ENCODE assay signal across 16 cellular contexts in genomic region chr12:62372825-62373224, GRCh38.
"Had no signal": no experiment of that assay in that cellular context is flagged by ENCODE, and none has a peak within 500 bp of the region (broad histone marks: within the 10 kb centered on the region; RNA-seq: fewer than 3 reads in every experiment).

No MANE protein-coding gene starts in this region.

- H3K4me1 ChIP-seq: body of pancreas, SJSA1 had no signal

- H3K27ac ChIP-seq: body of pancreas, gastroesophageal sphincter, hepatocyte, sigmoid colon, SJSA1 had no signal

- H3K36me3 ChIP-seq: sigmoid colon, SJSA1 had no signal

- H3K27me3 ChIP-seq: body of pancreas, gastroesophageal sphincter, hepatocyte, sigmoid colon had no signal

- H3K9me3 ChIP-seq: body of pancreas, gastroesophageal sphincter, sigmoid colon had no signal

- H3K4me3 ChIP-seq: body of pancreas, gastroesophageal sphincter, hepatocyte, sigmoid colon, SJSA1 had no signal

- FAIRE-seq: keratinocyte, urothelium cell line had no signal

- ATAC-seq: body of pancreas; gastroesophageal sphincter; stimulated activated effector memory CD8-positive, alpha-beta T cell treated with anti-CD3 and anti-CD28 coated beads, Interleukin-12 subunit alpha, Interleukin-12 subunit beta, amount 100 ng/mL, for 72 hours; T-cell had no signal

- DNase-seq: activated CD4-positive, alpha-beta T cell treated with anti-CD3 and anti-CD28 coated beads for 1 hour; activated CD4-positive, alpha-beta T cell treated with anti-CD3 and anti-CD28 coated beads, Interleukin-2, amount 50 U/mL, for 48 hours; activated naive CD4-positive, alpha-beta T cell treated with anti-CD3 and anti-CD28 coated beads, Interleukin-2, amount 10 ng/mL, durations not matched to agents 7 days and 5 days; activated T-cell treated with anti-CD3 and anti-CD28 coated beads, Interleukin-2, amount 50 U/mL, for 24 hours; body of pancreas; dermis blood vessel endothelial cell; mesendoderm; sigmoid colon; T-cell; T1000 had no signal
